Comparison of ENCODE assay signal across 9 cellular contexts in genomic region chr3:71416868-71417267, GRCh38.
DNase-seq lines count a peak whose midpoint lies in the region; ATAC-seq and TF ChIP-seq lines count a peak whose summit lies in the region.
"Had no signal": no experiment of that assay in that cellular context is flagged by ENCODE, and none has a peak within 500 bp of the region (broad histone marks: within the 10 kb centered on the region; RNA-seq: fewer than 3 reads in every experiment).

No MANE protein-coding gene starts in this region.

- intact Hi-C loops in HCT116 (cut with micrococcal nuclease) (no loop called here), left lung (cut with DNase I) (no loop called here), colonic mucosa (cut with DNase I) (no loop called here), stomach (cut with DNase I; ENCODE audit: low total_unique reads) (no loop called here)
- intact Hi-C loops in activated CD8-positive, alpha-beta T cell treated with anti-CD3 and anti-CD28 coated beads for 36 hours (cut with micrococcal nuclease), result loop anchor here (5.0 kb wide), 1 partner anchor 35 kb away; no protein-coding TSS in a partner anchor

- no peaks in the 10 kb centered on the region for H3K9me3 ChIP-seq in CD4-positive, CD25-positive, alpha-beta regulatory T cell (ENCODE audit: control insufficient read depth in 2 of 2, low read length in 2 of 2)
- no peaks in the 10 kb centered on the region for H3K9me3 ChIP-seq in HCT116 (ENCODE audit: control insufficient read depth in 1 of 2, insufficient read depth in 1 of 2, low read depth in 1 of 2, low read length in 2 of 2)
- no peaks in the 10 kb centered on the region for H3K9me3 ChIP-seq in left lung
- no peaks in the 10 kb centered on the region for H3K9me3 ChIP-seq in colonic mucosa
- H3K9me3 ChIP-seq in stomach, result no peaks in the 10 kb centered on the region

- no peak for TF ChIP-seq EP300 in stomach (IDR thresholded peaks at IDR 0.05)

- H3K4me3 Mint-ChIP-seq in CD4-positive, CD25-positive, alpha-beta regulatory T cell, result peak overlapping the region; percentile 7 to 87 (median 54)
- peak overlapping the region; percentile 60 for H3K4me3 Mint-ChIP-seq in activated CD8-positive, alpha-beta T cell treated with anti-CD3 and anti-CD28 coated beads for 36 hours

- H3K27me3 Mint-ChIP-seq in CD4-positive, CD25-positive, alpha-beta regulatory T cell, result no peaks in the 10 kb centered on the region
- H3K27me3 Mint-ChIP-seq in activated CD8-positive, alpha-beta T cell treated with anti-CD3 and anti-CD28 coated beads for 36 hours, result no peaks in the 10 kb centered on the region

- peak; percentile 26 to 85 (median 54) for DNase-seq in CD4-positive, CD25-positive, alpha-beta regulatory T cell
- DNase-seq in HCT116 (ENCODE audit: low read depth, low spot score), result peak; percentile 6
- peak; percentile 84 for DNase-seq in activated CD8-positive, alpha-beta T cell treated with anti-CD3 and anti-CD28 coated beads for 36 hours
- no peak for DNase-seq in left lung
- no peak for DNase-seq in colonic mucosa
- no peak for DNase-seq in stomach
- no peak for DNase-seq in NCI-H1105 treated with DMSO at 0.1 percent for 48 hours (lab: John Stamatoyannopoulos, UW)
- DNase-seq: RPMI8226 had no signal

- TF ChIP-seq CTCF in HCT116 (IDR thresholded peaks at IDR 0.05 in 2 of 3, conservative IDR thresholded peaks at IDR 0.05 in 1 of 3; ENCODE audit: borderline replicate concordance in 1 of 3, insufficient read depth in 1 of 3, low read depth in 2 of 3, low read length in 2 of 3) (peak in 2 of 3 experiments; percentile 19 to 29; a peak in 2 of 6 replicates), left lung (IDR thresholded peaks at IDR 0.05) (no peak), colonic mucosa (IDR thresholded peaks at IDR 0.05) (no peak), stomach (IDR thresholded peaks at IDR 0.05) (no peak)
- TF ChIP-seq CTCF in activated CD8-positive, alpha-beta T cell treated with anti-CD3 and anti-CD28 coated beads for 36 hours (IDR thresholded peaks at IDR 0.05), result peak; percentile 40

- no peaks in the 10 kb centered on the region for H3K9me2 ChIP-seq in HCT116 (ENCODE audit: insufficient read depth)

- ATAC-seq in CD4-positive, CD25-positive, alpha-beta regulatory T cell (ENCODE audit: low read depth in 2 of 2), result peak; percentile 52 to 55
- peak; percentile 75 for ATAC-seq in HCT116
- ATAC-seq in activated CD8-positive, alpha-beta T cell treated with anti-CD3 and anti-CD28 coated beads for 36 hours, result peak; percentile 55
- ATAC-seq in left lung, result peak; percentile 89
- ATAC-seq in HG02610 (IDR thresholded peaks at IDR 0.05; ENCODE audit: unreplicated experiment), result no peak

- peaks cover 0 to 1% (median 0%) of the 10 kb centered on the region in 7 donors for H3K9me3 Mint-ChIP-seq in CD4-positive, CD25-positive, alpha-beta regulatory T cell
- H3K9me3 Mint-ChIP-seq in activated CD8-positive, alpha-beta T cell treated with anti-CD3 and anti-CD28 coated beads for 36 hours, result no peaks in the 10 kb centered on the region

- peak overlapping the region; percentile 62 to 97 (median 94) for H3K27ac Mint-ChIP-seq in CD4-positive, CD25-positive, alpha-beta regulatory T cell
- H3K27ac Mint-ChIP-seq in activated CD8-positive, alpha-beta T cell treated with anti-CD3 and anti-CD28 coated beads for 36 hours, result peak overlapping the region; percentile 82

- peak overlapping the region; percentile 30 for H3K4me3 ChIP-seq in CD4-positive, CD25-positive, alpha-beta regulatory T cell (ENCODE audit: low read depth, low read length)
- no peak overlapping the region for H3K4me3 ChIP-seq in HCT116 (replicated peaks in 1 of 2; ENCODE audit: low read depth in 1 of 2, low read length in 2 of 2)
- no peak overlapping the region for H3K4me3 ChIP-seq in left lung
- H3K4me3 ChIP-seq in colonic mucosa, result no peak overlapping the region
- H3K4me3 ChIP-seq in stomach, result no peak overlapping the region

- BruUV-seq in HCT116 (replicated peaks; lab: Mats Ljungman, UMichigan), result no TSS peak

- H3K27ac ChIP-seq in CD4-positive, CD25-positive, alpha-beta regulatory T cell (ENCODE audit: insufficient read depth, low read length, poor library complexity, severe bottlenecking), result peak overlapping the region; percentile 70
- H3K27ac ChIP-seq in HCT116 (ENCODE audit: low read depth, low read length), result no peak overlapping the region
- no peak overlapping the region for H3K27ac ChIP-seq in left lung
- H3K27ac ChIP-seq in colonic mucosa, result no peak overlapping the region
- H3K27ac ChIP-seq in stomach, result no peak overlapping the region

- no peak for TF ChIP-seq POLR2A in HCT116 (IDR thresholded peaks at IDR 0.05; ENCODE audit: borderline replicate concordance, extremely low read depth, insufficient read depth, insufficient read length)
- TF ChIP-seq POLR2A in stomach (IDR thresholded peaks at IDR 0.05), result no peak

- H2AFZ ChIP-seq in HCT116 (ENCODE audit: low read depth, low read length, poor library complexity, severe bottlenecking), result no peak overlapping the region

- H3K36me3 Mint-ChIP-seq in CD4-positive, CD25-positive, alpha-beta regulatory T cell, result peaks cover 35% of the 10 kb centered on the region
- H3K36me3 Mint-ChIP-seq in activated CD8-positive, alpha-beta T cell treated with anti-CD3 and anti-CD28 coated beads for 36 hours (ENCODE audit: low read depth), result peaks cover 9% of the 10 kb centered on the region

- H3K4me2 ChIP-seq in HCT116 (ENCODE audit: low read length), result no peak overlapping the region

- no peaks in the 10 kb centered on the region for H4K20me1 ChIP-seq in HCT116 (ENCODE audit: insufficient read depth)

- no peaks in the 10 kb centered on the region for H3K27me3 ChIP-seq in CD4-positive, CD25-positive, alpha-beta regulatory T cell (ENCODE audit: control insufficient read depth, insufficient read depth, low read length)
- H3K27me3 ChIP-seq in HCT116 (ENCODE audit: insufficient read depth, low read length) (no peaks in the 10 kb centered on the region), left lung (no peaks in the 10 kb centered on the region), colonic mucosa (no peaks in the 10 kb centered on the region), stomach (no peaks in the 10 kb centered on the region)

- CTCF ChIA-PET in HCT116 (lab: Charles Lee), result interaction anchor here (1.5 kb wide), 1 partner anchor 9 kb away, joined by 5 read pairs; no protein-coding TSS in a partner anchor
- CTCF ChIA-PET in activated CD8-positive, alpha-beta T cell treated with anti-CD3 and anti-CD28 coated beads for 36 hours (lab: Charles Lee), result interaction anchor here (0.7 to 3.0 kb wide), 17 partner anchors 11 to 289 kb away, joined by 3 to 17 read pairs (median 5); no protein-coding TSS in a partner anchor

- peaks cover 44% of the 10 kb centered on the region for H3K4me1 ChIP-seq in CD4-positive, CD25-positive, alpha-beta regulatory T cell (ENCODE audit: control insufficient read depth, insufficient read depth, low read length, poor library complexity, severe bottlenecking)
- H3K4me1 ChIP-seq in HCT116 (ENCODE audit: control insufficient read depth in 1 of 2, insufficient read depth in 2 of 2, low read length in 2 of 2) (no peaks in the 10 kb centered on the region), left lung (peaks cover 0 to 23% of the 10 kb centered on the region in 2 donors), colonic mucosa (no peaks in the 10 kb centered on the region), stomach (peaks cover 0 to 10% (median 7%) of the 10 kb centered on the region in 4 donors)

- no peaks in the 10 kb centered on the region for H3K79me2 ChIP-seq in HCT116 (ENCODE audit: insufficient read depth, low read length)

- POLR2A ChIA-PET in HCT116 (lab: Charles Lee), result no interaction called here
- POLR2A ChIA-PET in activated CD8-positive, alpha-beta T cell treated with anti-CD3 and anti-CD28 coated beads for 36 hours (lab: Charles Lee), result interaction anchor here (0.7 to 2.2 kb wide), 20 partner anchors 9 to 265 kb away, joined by 3 to 11 read pairs (median 4); no protein-coding TSS in a partner anchor

- H3K4me1 Mint-ChIP-seq in CD4-positive, CD25-positive, alpha-beta regulatory T cell, result peaks cover 37 to 95% (median 63%) of the 10 kb centered on the region in 4 donors
- peaks cover 95% of the 10 kb centered on the region for H3K4me1 Mint-ChIP-seq in activated CD8-positive, alpha-beta T cell treated with anti-CD3 and anti-CD28 coated beads for 36 hours (ENCODE audit: low read depth)

- WGBS in stomach, 5 donors, result 77 to 91% (median 86%) methylated on average over 8 of the region's 8 CpGs

- H3K36me3 ChIP-seq in CD4-positive, CD25-positive, alpha-beta regulatory T cell (ENCODE audit: control insufficient read depth, insufficient read depth, low read length), result no peaks in the 10 kb centered on the region
- no peaks in the 10 kb centered on the region for H3K36me3 ChIP-seq in HCT116 (ENCODE audit: control insufficient read depth in 1 of 2, insufficient read depth in 2 of 2, low read length in 2 of 2)
- no peaks in the 10 kb centered on the region for H3K36me3 ChIP-seq in left lung
- H3K36me3 ChIP-seq in colonic mucosa, result no peaks in the 10 kb centered on the region
- H3K36me3 ChIP-seq in stomach, result no peaks in the 10 kb centered on the region

- TF ChIP-seq RAD21 in HCT116 (IDR thresholded peaks at IDR 0.05; ENCODE audit: low read depth), result no peak

- RAD21 ChIA-PET in HCT116 (lab: Charles Lee; ENCODE audit: low non-redundant PET in 1 of 2, low total read pairs in 2 of 2, uncharacterized antibody in 2 of 2, unreplicated experiment in 2 of 2), result no interaction called here

- H3K9ac ChIP-seq in HCT116 (ENCODE audit: low read length) (no peak overlapping the region), colonic mucosa (ENCODE audit: low read depth in 2 of 2, low read length in 2 of 2) (no peak overlapping the region)

TF ChIP-seq in HCT116, 20 proteins besides CTCF, POLR2A, EP300 and RAD21:
- no peak for TF ChIP-seq SRF (IDR thresholded peaks at IDR 0.05; ENCODE audit: low read depth)

Comparison
In these comparisons a context has a peak if more than half of its experiments do, and no peak if none do; other contexts are left out.
1. DNase-seq: peak in CD4-positive, CD25-positive, alpha-beta regulatory T cell (3 of 3), HCT116 (single experiment) and activated CD8-positive, alpha-beta T cell treated with anti-CD3 and anti-CD28 coated beads for 36 hours (single experiment); none in left lung (0 of 2), colonic mucosa (single experiment), stomach (single experiment) and NCI-H1105 treated with DMSO at 0.1 percent for 48 hours (single experiment).
2. CTCF ChIP-seq: peak in HCT116 (2 of 3) and activated CD8-positive, alpha-beta T cell treated with anti-CD3 and anti-CD28 coated beads for 36 hours (single experiment); none in left lung (0 of 2), colonic mucosa (single experiment) and stomach (0 of 7).